8 cellular contexts compared by ENCODE assay signal in the genomic region with DNA sequence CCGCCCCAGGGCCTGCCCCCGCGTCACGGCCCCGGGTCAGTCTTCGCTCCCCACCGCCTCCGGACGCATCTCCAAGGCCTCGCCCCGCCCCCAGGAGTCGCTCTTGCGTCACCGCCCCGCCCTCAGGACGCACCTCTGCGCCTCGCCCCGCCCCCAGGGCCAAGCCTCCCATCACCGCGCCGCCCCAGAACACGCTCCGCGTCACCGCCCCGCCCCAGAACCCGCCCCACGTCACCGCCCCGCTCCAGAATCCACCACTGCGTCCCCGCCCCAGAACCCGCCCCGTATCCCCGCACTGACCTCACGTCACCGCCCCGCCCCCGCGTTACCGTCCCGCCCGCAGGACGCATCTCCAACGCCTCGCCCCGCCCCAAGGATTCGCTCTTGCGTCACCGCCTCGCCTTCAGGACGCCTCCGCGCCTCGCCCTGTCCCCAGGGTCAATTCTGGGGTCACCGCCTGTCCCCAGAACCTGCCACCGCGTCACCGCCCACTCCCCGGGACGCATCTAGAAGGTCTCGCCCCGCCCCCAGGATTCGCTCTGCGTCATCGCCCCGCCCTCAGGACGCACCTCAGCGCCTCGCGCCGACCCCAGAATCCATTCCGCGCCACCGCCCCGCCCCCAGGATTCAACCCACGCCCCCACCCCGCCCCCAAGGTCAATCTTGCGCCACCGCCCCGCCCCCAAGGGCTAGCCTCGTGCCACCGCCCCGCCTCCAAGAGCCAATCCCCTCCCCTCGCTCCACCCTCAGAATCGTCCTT. TPM values are rescaled to one million over a fixed set of nuclear protein-coding genes. Genes with fewer than 3 reads are reported as not detected.
A peak's percentile ranks its signal among the peaks of the same experiment; 100 is the strongest.
DNase-seq lines count a peak whose midpoint lies in the region; ATAC-seq and TF ChIP-seq lines count a peak whose summit lies in the region.

No MANE protein-coding gene starts in this region.

- ATAC-seq in GM19043 (IDR thresholded peaks at IDR 0.05; ENCODE audit: low read depth, unreplicated experiment) (peak; percentile 35), HG03432 (IDR thresholded peaks at IDR 0.05; ENCODE audit: unreplicated experiment) (peak; percentile 44)

- H3K27me3 ChIP-seq in kidney epithelial cell (ENCODE audit: control insufficient read depth, insufficient read depth, low read length): no peaks in the 10 kb centered on the region

- H3K36me3 ChIP-seq in kidney epithelial cell (ENCODE audit: control insufficient read depth, insufficient read depth, low read length): no peaks in the 10 kb centered on the region

- peak overlapping the region; percentile 82 for H3K4me3 ChIP-seq in kidney epithelial cell (ENCODE audit: low read depth, low read length)

- no peak for TF ChIP-seq CTCF in AG09319 (IDR thresholded peaks at IDR 0.05; ENCODE audit: low read depth, low read length)
- TF ChIP-seq CTCF in kidney epithelial cell (IDR thresholded peaks at IDR 0.05; ENCODE audit: insufficient read depth, low read length, poor library complexity, severe bottlenecking): no peak

- DNase-seq in AG09319 (ENCODE audit: extremely low read depth, low read depth): peak; percentile 98
- peak; percentile 98 for DNase-seq in NCI-H460 (ENCODE audit: extremely low read depth, low read depth)
- DNase-seq in activated CD4-positive, alpha-beta T cell treated with anti-CD3 and anti-CD28 coated beads for 24 hours (ENCODE audit: low read depth in 2 of 2): peak; percentile 100
- DNase-seq in cerebellum (ENCODE audit: low spot score): peak; percentile 96
- DNase-seq in kidney epithelial cell (ENCODE audit: low read depth): peak; percentile 75
- DNase-seq in stimulated activated CD4-positive, alpha-beta T cell treated with anti-CD3 and anti-CD28 coated beads, Interleukin-15, amount 100 ng/mL, for 24 hours: peak; percentile 100

RNA-seq across cellular contexts. Expression of a gene that starts 0.4 kb away (rescaled TPM):
- total RNA-seq in NCI-H460 (2014; rRNA removed; shearing (Covaris generic)): 18.0 and 19.3 TPM in 2 replicates
- 26.8 and 30.7 TPM in 2 replicates for polyA plus RNA-seq in NCI-H460 (2014; cell fraction: nucleus; rRNA removed)
- total RNA-seq in cerebellum: 6.4 TPM
- total RNA-seq in kidney epithelial cell: 14.0 and 22.7 TPM in 2 replicates

RNA-seq across cellular contexts. Expression of a gene that starts 2.2 kb away (rescaled TPM):
- total RNA-seq in NCI-H460 (2014; rRNA removed; shearing (Covaris generic)): 15.0 and 15.9 TPM in 2 replicates
- polyA plus RNA-seq in NCI-H460 (2014; cell fraction: nucleus; rRNA removed): 6.7 and 6.9 TPM in 2 replicates
- total RNA-seq in cerebellum (14.2 TPM), kidney epithelial cell (21.7 and 31.7 TPM in 2 replicates)

RNA-seq across cellular contexts. Expression of a gene that starts 48.6 kb away (rescaled TPM):
- not detected in 2 replicates for total RNA-seq in NCI-H460 (2014; rRNA removed; shearing (Covaris generic))
- not detected in 2 replicates for polyA plus RNA-seq in NCI-H460 (2014; cell fraction: nucleus; rRNA removed)
- total RNA-seq in cerebellum (not detected), kidney epithelial cell (not detected in 2 replicates)

Comparison
In these comparisons a context has a peak if more than half of its experiments do, and no peak if none do; other contexts are left out.
1. Peak in every context shown above with its lines: DNase-seq, ATAC-seq and H3K4me3 ChIP-seq.